9 cellular contexts compared by ENCODE assay signal in the genomic region with DNA sequence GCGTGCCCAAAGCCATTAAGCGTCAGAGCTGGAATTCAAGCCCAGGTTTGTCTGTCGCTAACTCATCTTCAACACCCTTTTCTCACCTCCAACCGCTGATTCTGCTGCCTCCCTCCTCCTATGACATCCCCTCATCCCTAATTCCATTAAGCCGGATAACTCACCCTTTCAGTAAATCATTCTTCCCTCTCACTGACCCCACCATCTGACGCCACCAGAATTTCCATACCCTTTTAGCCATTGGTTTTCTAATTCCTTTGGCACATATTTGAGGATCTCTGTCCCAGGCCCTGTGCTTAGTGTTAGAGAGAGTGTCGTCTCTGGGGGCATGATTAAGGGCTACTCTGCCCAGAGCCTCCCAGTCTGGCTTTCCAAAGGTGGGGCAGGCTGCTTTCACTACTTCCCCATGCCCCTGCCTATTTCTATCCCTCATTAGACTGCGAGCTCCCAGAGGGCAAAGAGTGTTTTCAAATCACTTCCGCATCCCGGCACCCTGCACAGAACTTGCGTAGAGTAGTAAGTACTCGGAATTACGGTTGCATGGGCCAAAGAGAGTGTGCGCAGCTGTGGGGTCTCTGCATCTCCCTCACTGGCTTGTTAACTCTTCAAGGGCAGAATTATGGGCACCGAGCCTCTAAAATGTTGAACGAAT. TPM values are rescaled to one million over a fixed set of nuclear protein-coding genes. Genes with fewer than 3 reads are reported as not detected.
DNase-seq lines count a peak whose midpoint lies in the region; ATAC-seq and TF ChIP-seq lines count a peak whose summit lies in the region.
"Had no signal": no experiment of that assay in that cellular context is flagged by ENCODE, and none has a peak within 500 bp of the region (broad histone marks: within the 10 kb centered on the region; RNA-seq: fewer than 3 reads in every experiment).

No MANE protein-coding gene starts in this region.

- peaks cover 16% of the 10 kb centered on the region for H3K4me1 Mint-ChIP-seq in activated CD8-positive, alpha-beta T cell treated with anti-CD3 and anti-CD28 coated beads, Interleukin-2, amount 10 ng/mL, durations not matched to agents 7 days and 5 days (ENCODE audit: low read depth)
- H3K4me1 Mint-ChIP-seq in mesothelial cell of epicardium = peaks cover 9% of the 10 kb centered on the region

- POLR2A ChIA-PET in activated CD8-positive, alpha-beta T cell treated with anti-CD3 and anti-CD28 coated beads, Interleukin-2, amount 10 ng/mL, durations not matched to agents 7 days and 5 days (lab: Charles Lee) = no interaction called here

- no peak for TF ChIP-seq EP300 in upper lobe of left lung (IDR thresholded peaks at IDR 0.05)

- H3K9me3 ChIP-seq in right cardiac atrium (ENCODE audit: control insufficient read depth, low read length) = no peaks in the 10 kb centered on the region
- peaks cover 0 to 6% (median 0%) of the 10 kb centered on the region in 11 donors for H3K9me3 ChIP-seq in heart right ventricle
- peaks cover 0 to 5% (median 0%) of the 10 kb centered on the region in 4 donors for H3K9me3 ChIP-seq in upper lobe of left lung

- peaks cover 45% of the 10 kb centered on the region for H3K27me3 Mint-ChIP-seq in activated CD8-positive, alpha-beta T cell treated with anti-CD3 and anti-CD28 coated beads, Interleukin-2, amount 10 ng/mL, durations not matched to agents 7 days and 5 days (ENCODE audit: low read depth)
- H3K27me3 Mint-ChIP-seq in mesothelial cell of epicardium (ENCODE audit: low read depth) = peaks cover 67% of the 10 kb centered on the region

- 77% methylated on average over 16 of the region's 16 CpGs for WGBS in right cardiac atrium
- WGBS in heart right ventricle, 2 donors = 71 to 76% methylated on average over 16 of the region's 16 CpGs
- 74 to 83% methylated on average over 16 of the region's 16 CpGs for WGBS in upper lobe of left lung, 2 donors

- no peak for TF ChIP-seq POLR2A in upper lobe of left lung (IDR thresholded peaks at IDR 0.05)

- TF ChIP-seq CTCF in heart right ventricle (IDR thresholded peaks at IDR 0.05) (no peak), mesothelial cell of epicardium (IDR thresholded peaks at IDR 0.05; ENCODE audit: unreplicated experiment) (no peak), upper lobe of left lung (IDR thresholded peaks at IDR 0.05) (no peak)

- peak in 1 of 3 donors; percentile 26 for DNase-seq in right cardiac atrium
- DNase-seq in heart right ventricle = no peak
- DNase-seq in activated CD8-positive, alpha-beta T cell treated with anti-CD3 and anti-CD28 coated beads, Interleukin-2, amount 10 ng/mL, durations not matched to agents 7 days and 5 days = no peak
- no peak for DNase-seq in mesothelial cell of epicardium (ENCODE audit: low spot score in 2 of 2, unreplicated experiment in 2 of 2)
- no peak for DNase-seq in upper lobe of left lung
- DNase-seq in T-helper 9 cell = no peak
- no peak for DNase-seq in HuH-7.5 (ENCODE audit: low spot score)

- no peak overlapping the region for H3K27ac ChIP-seq in right cardiac atrium (ENCODE audit: low read length)
- H3K27ac ChIP-seq in heart right ventricle = peak overlapping the region in 1 of 10 donors; percentile 54
- peak overlapping the region in 1 of 4 donors; percentile 69 for H3K27ac ChIP-seq in upper lobe of left lung

- peak overlapping the region; percentile 25 for H3K4me3 ChIP-seq in right cardiac atrium (ENCODE audit: low read length)
- peak overlapping the region in 2 of 10 donors; percentile 56 to 59 for H3K4me3 ChIP-seq in heart right ventricle
- peak overlapping the region in 3 of 4 donors; percentile 45 to 55 (median 47) for H3K4me3 ChIP-seq in upper lobe of left lung

- ATAC-seq in right cardiac atrium = no peak
- ATAC-seq in heart right ventricle = no peak
- ATAC-seq in activated CD8-positive, alpha-beta T cell treated with anti-CD3 and anti-CD28 coated beads, Interleukin-2, amount 10 ng/mL, durations not matched to agents 7 days and 5 days = no peak
- no peak for ATAC-seq in upper lobe of left lung (ENCODE audit: low FRiP score in 2 of 2)
- ATAC-seq in GM18861 (IDR thresholded peaks at IDR 0.05; ENCODE audit: unreplicated experiment) = no peak

- CTCF ChIA-PET in activated CD8-positive, alpha-beta T cell treated with anti-CD3 and anti-CD28 coated beads, Interleukin-2, amount 10 ng/mL, durations not matched to agents 7 days and 5 days (lab: Charles Lee) = interaction anchor here (0.9 to 1.4 kb wide), 6 partner anchors 13 to 149 kb away, joined by 3 to 5 read pairs (median 4); no protein-coding TSS in a partner anchor

- H3K36me3 ChIP-seq in heart right ventricle = peaks cover 0 to 2% (median 0%) of the 10 kb centered on the region in 9 donors
- H3K36me3 ChIP-seq in upper lobe of left lung = no peaks in the 10 kb centered on the region

- no peaks in the 10 kb centered on the region for H3K27me3 ChIP-seq in right cardiac atrium (ENCODE audit: control insufficient read depth, insufficient read depth)
- H3K27me3 ChIP-seq in heart right ventricle = peaks cover 0 to 54% (median 30%) of the 10 kb centered on the region in 7 donors
- H3K27me3 ChIP-seq in upper lobe of left lung = peaks cover 0 to 13% (median 2%) of the 10 kb centered on the region in 4 donors

- peaks cover 6% of the 10 kb centered on the region for H3K36me3 Mint-ChIP-seq in activated CD8-positive, alpha-beta T cell treated with anti-CD3 and anti-CD28 coated beads, Interleukin-2, amount 10 ng/mL, durations not matched to agents 7 days and 5 days (ENCODE audit: low read depth)
- peaks cover 3% of the 10 kb centered on the region for H3K36me3 Mint-ChIP-seq in mesothelial cell of epicardium

- peak overlapping the region; percentile 50 for H3K27ac Mint-ChIP-seq in activated CD8-positive, alpha-beta T cell treated with anti-CD3 and anti-CD28 coated beads, Interleukin-2, amount 10 ng/mL, durations not matched to agents 7 days and 5 days
- H3K27ac Mint-ChIP-seq in mesothelial cell of epicardium = no peak overlapping the region

- H3K4me1 ChIP-seq in right cardiac atrium (ENCODE audit: control insufficient read depth, insufficient read depth, low read length) (peaks cover 7% of the 10 kb centered on the region), heart right ventricle (peaks cover 3 to 36% (median 12%) of the 10 kb centered on the region in 9 donors), upper lobe of left lung (peaks cover 8 to 27% (median 19%) of the 10 kb centered on the region in 4 donors)

- H3K4me3 Mint-ChIP-seq in activated CD8-positive, alpha-beta T cell treated with anti-CD3 and anti-CD28 coated beads, Interleukin-2, amount 10 ng/mL, durations not matched to agents 7 days and 5 days = peak overlapping the region; percentile 61
- peak overlapping the region; percentile 53 for H3K4me3 Mint-ChIP-seq in mesothelial cell of epicardium

- intact Hi-C loops in right cardiac atrium (cut with DNase I) (no loop called here), heart right ventricle (cut with DNase I) (no loop called here)

- peaks cover 4% of the 10 kb centered on the region for H3K9me3 Mint-ChIP-seq in activated CD8-positive, alpha-beta T cell treated with anti-CD3 and anti-CD28 coated beads, Interleukin-2, amount 10 ng/mL, durations not matched to agents 7 days and 5 days (ENCODE audit: insufficient read depth)
- peaks cover 7% of the 10 kb centered on the region for H3K9me3 Mint-ChIP-seq in mesothelial cell of epicardium

RNA-seq across cellular contexts. Expression of gene KLHL35, which starts 3.9 kb away (rescaled TPM):
- total RNA-seq in right cardiac atrium = 1 to 10 TPM in 1 of 4 donors, under 1 TPM in 3; 0.46 to 1.5 (median 0.67) TPM
- polyA plus RNA-seq in right cardiac atrium = 0.66 TPM
- under 1 TPM in 8 of 10 donors, not detected in 2; 0.20 to 0.81 (median 0.37) TPM for total RNA-seq in heart right ventricle
- polyA plus RNA-seq in heart right ventricle = under 1 TPM; 0.29 to 0.64 TPM
- total RNA-seq in activated CD8-positive, alpha-beta T cell treated with anti-CD3 and anti-CD28 coated beads, Interleukin-2, amount 10 ng/mL, durations not matched to agents 7 days and 5 days = under 1 TPM; 0.26 to 0.31 TPM
- 0.38 to 0.67 TPM (median 0.59 TPM) in 3 replicates for total RNA-seq in mesothelial cell of epicardium
- 1 to 10 TPM; 3.5 to 7.3 (median 4.3) TPM for total RNA-seq in upper lobe of left lung
- total RNA-seq: HT1080 had no signal

RNA-seq across cellular contexts. Expression of gene RPS3, which starts 29.8 kb away (rescaled TPM):
- total RNA-seq in right cardiac atrium (1,000 to 10,000 TPM; 1,039 to 1,263 (median 1,178) TPM), heart right ventricle (1,000 to 10,000 TPM in 2 of 10 donors, 100 to 1,000 TPM in 8; 803 to 1,301 (median 939) TPM), mesothelial cell of epicardium (2,848 to 2,954 TPM (median 2,936 TPM) in 3 replicates), upper lobe of left lung (1,000 to 10,000 TPM in 4 of 6 donors, 100 to 1,000 TPM in 2; 474 to 2,141 (median 1,268) TPM)
- polyA plus RNA-seq in right cardiac atrium (1,021 TPM), heart right ventricle (1,000 to 10,000 TPM in 1 of 2 donors, 100 to 1,000 TPM in 1; 698 to 1,945 TPM)
- total RNA-seq in activated CD8-positive, alpha-beta T cell treated with anti-CD3 and anti-CD28 coated beads, Interleukin-2, amount 10 ng/mL, durations not matched to agents 7 days and 5 days = 1,000 to 10,000 TPM; 2,820 to 2,871 TPM
